8 cellular contexts compared by ENCODE assay signal in the genomic region with DNA sequence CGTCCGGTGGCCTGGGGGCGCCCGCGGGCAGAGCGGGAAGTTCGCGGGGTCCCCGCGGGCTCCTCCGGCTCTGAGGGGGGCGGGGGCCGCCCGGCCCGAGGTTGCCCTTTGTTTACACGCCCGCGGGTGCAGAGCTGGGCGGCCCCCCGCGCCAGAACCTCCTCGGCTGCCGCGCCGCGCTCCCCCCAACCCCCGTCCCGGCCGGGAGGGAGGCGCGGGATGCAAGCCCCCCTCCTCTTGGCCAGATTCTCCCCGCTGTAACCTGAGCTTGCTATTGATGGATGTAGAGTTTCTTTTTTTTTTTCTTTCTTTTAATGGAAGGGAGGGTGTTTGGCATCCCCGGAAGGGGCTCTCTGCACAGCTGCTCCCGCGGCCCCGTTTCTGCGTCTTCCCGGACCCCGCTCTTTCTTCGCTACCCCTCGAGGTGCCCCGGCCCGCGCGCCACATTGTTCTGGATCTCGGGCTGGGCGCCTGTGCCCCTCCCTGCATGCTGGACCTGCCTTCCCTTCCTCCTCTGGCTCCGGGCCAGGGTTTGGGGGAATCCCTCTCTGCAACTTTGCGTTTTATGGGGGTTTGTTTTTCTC. TPM values are rescaled to one million over a fixed set of nuclear protein-coding genes. Genes with fewer than 3 reads are reported as not detected.
A peak's percentile ranks its signal among the peaks of the same experiment; 100 is the strongest.
DNase-seq lines count a peak whose midpoint lies in the region; ATAC-seq and TF ChIP-seq lines count a peak whose summit lies in the region.

No MANE protein-coding gene starts in this region.

- no peaks in the 10 kb centered on the region for H3K9me3 ChIP-seq in Loucy (ENCODE audit: insufficient read depth, low read depth, low read length)
- no peaks in the 10 kb centered on the region for H3K9me3 ChIP-seq in vagina

- peak; percentile 6 for ATAC-seq in activated naive CD8-positive, alpha-beta T cell treated with anti-CD3 and anti-CD28 coated beads, Interleukin-2, amount 50 U/mL, for 24 hours

- H3F3A ChIP-seq in Loucy (ENCODE audit: low read depth), result peaks cover 2% of the 10 kb centered on the region; the same call in 1 of the 2 replicates

- no peak for TF ChIP-seq POLR2A in lower leg skin (IDR thresholded peaks at IDR 0.05)
- no peak for TF ChIP-seq POLR2A in vagina (IDR thresholded peaks at IDR 0.05)

- H2AFZ ChIP-seq in Loucy (ENCODE audit: low read length), result no peak overlapping the region

- H3K36me3 ChIP-seq in Loucy (ENCODE audit: insufficient read depth, low read length) (peaks cover 13% of the 10 kb centered on the region; the same call in 1 of the 2 replicates), vagina (no peaks in the 10 kb centered on the region)

- H3K9me3 Mint-ChIP-seq in T-helper 2 cell treated with Interferon-gamma antibody and Interleukin-4, amounts not matched to agents 5 μg/mL and 100 μg/mL, for 36 hours, result no peaks in the 10 kb centered on the region
- no peaks in the 10 kb centered on the region for H3K9me3 Mint-ChIP-seq in activated naive CD8-positive, alpha-beta T cell treated with anti-CD3 and anti-CD28 coated beads, Interleukin-2, amount 50 U/mL, for 24 hours

- peak overlapping the region; percentile 80 for H3K4me3 ChIP-seq in Loucy (ENCODE audit: low read length, poor library complexity, severe bottlenecking)
- peak overlapping the region; percentile 29 for H3K4me3 ChIP-seq in lower leg skin (ENCODE audit: low read depth, poor library complexity, severe bottlenecking)
- peak overlapping the region; percentile 54 to 62 for H3K4me3 ChIP-seq in vagina

- peak overlapping the region; percentile 49 for H3K27ac ChIP-seq in vagina

- H3K4me3 Mint-ChIP-seq in T-helper 2 cell treated with Interferon-gamma antibody and Interleukin-4, amounts not matched to agents 5 μg/mL and 100 μg/mL, for 36 hours, result peak overlapping the region; percentile 86
- H3K4me3 Mint-ChIP-seq in activated naive CD8-positive, alpha-beta T cell treated with anti-CD3 and anti-CD28 coated beads, Interleukin-2, amount 50 U/mL, for 24 hours, result peak overlapping the region; percentile 81

- peak overlapping the region; percentile 78 for H3K9ac ChIP-seq in Loucy (ENCODE audit: low read depth, low read length, poor library complexity, severe bottlenecking)

- 2 to 6% methylated on average over 37 to 42 of the region's 49 CpGs for WGBS in lower leg skin, 2 donors

- H3K4me2 ChIP-seq in Loucy (ENCODE audit: low read depth, low read length, poor library complexity, severe bottlenecking), result peak overlapping the region; percentile 95

- H3K4me1 Mint-ChIP-seq in T-helper 2 cell treated with Interferon-gamma antibody and Interleukin-4, amounts not matched to agents 5 μg/mL and 100 μg/mL, for 36 hours (ENCODE audit: low read depth), result peaks cover 27% of the 10 kb centered on the region
- H3K4me1 Mint-ChIP-seq in activated naive CD8-positive, alpha-beta T cell treated with anti-CD3 and anti-CD28 coated beads, Interleukin-2, amount 50 U/mL, for 24 hours, result peaks cover 35% of the 10 kb centered on the region

- H3K27ac Mint-ChIP-seq in T-helper 2 cell treated with Interferon-gamma antibody and Interleukin-4, amounts not matched to agents 5 μg/mL and 100 μg/mL, for 36 hours, result peak overlapping the region; percentile 79
- H3K27ac Mint-ChIP-seq in activated naive CD8-positive, alpha-beta T cell treated with anti-CD3 and anti-CD28 coated beads, Interleukin-2, amount 50 U/mL, for 24 hours, result peak overlapping the region; percentile 65

- H3K27me3 ChIP-seq in Loucy (ENCODE audit: insufficient read depth, low read length, poor library complexity, severe bottlenecking) (no peaks in the 10 kb centered on the region), vagina (no peaks in the 10 kb centered on the region)

- H3K36me3 Mint-ChIP-seq in T-helper 2 cell treated with Interferon-gamma antibody and Interleukin-4, amounts not matched to agents 5 μg/mL and 100 μg/mL, for 36 hours (ENCODE audit: low read depth), result no peaks in the 10 kb centered on the region
- no peaks in the 10 kb centered on the region for H3K36me3 Mint-ChIP-seq in activated naive CD8-positive, alpha-beta T cell treated with anti-CD3 and anti-CD28 coated beads, Interleukin-2, amount 50 U/mL, for 24 hours (ENCODE audit: low read depth)

- intact Hi-C loops in lower leg skin (cut with DNase I; ENCODE audit: low total_unique reads) (loop anchor here (5.0 kb wide), 1 partner anchor 444 kb away; a partner anchor contains a TSS), vagina (cut with DNase I) (no loop called here)

- peaks cover 66% of the 10 kb centered on the region for H3K79me2 ChIP-seq in Loucy (ENCODE audit: insufficient read depth, low read length)

- H4K20me1 ChIP-seq in Loucy (ENCODE audit: insufficient read depth, low read length, poor library complexity, severe bottlenecking), result peaks cover 49% of the 10 kb centered on the region

- TF ChIP-seq CTCF in Loucy (conservative IDR thresholded peaks at IDR 0.05; ENCODE audit: low read length), result no peak
- no peak for TF ChIP-seq CTCF in lower leg skin (IDR thresholded peaks at IDR 0.05)
- no peak for TF ChIP-seq CTCF in vagina (IDR thresholded peaks at IDR 0.05)

- no peak for DNase-seq in T-helper 2 cell treated with Interferon-gamma antibody and Interleukin-4, amounts not matched to agents 5 μg/mL and 100 μg/mL, for 36 hours (ENCODE audit: low spot score)
- DNase-seq in T-helper 2 cell (no peak), lower leg skin (ENCODE audit: low spot score in 2 of 2) (no peak), vagina (ENCODE audit: extremely low spot score in 2 of 2) (no peak), NCI-H187 treated with DMSO at 0.1 percent for 48 hours (lab: John Stamatoyannopoulos, UW) (no peak)
- peak; percentile 41 for DNase-seq in activated naive CD8-positive, alpha-beta T cell treated with anti-CD3 and anti-CD28 coated beads, Interleukin-2, amount 50 U/mL, for 24 hours
- no peak for DNase-seq in stimulated activated CD4-positive, alpha-beta T cell treated with anti-CD3 and anti-CD28 coated beads, Interleukin-4, amount 100 ng/mL, for 24 hours

- peaks cover 45% of the 10 kb centered on the region for H3K4me1 ChIP-seq in Loucy (ENCODE audit: insufficient read depth, low read length, poor library complexity, severe bottlenecking)
- H3K4me1 ChIP-seq in vagina, result peaks cover 24% of the 10 kb centered on the region

- H3K27me3 Mint-ChIP-seq in T-helper 2 cell treated with Interferon-gamma antibody and Interleukin-4, amounts not matched to agents 5 μg/mL and 100 μg/mL, for 36 hours (ENCODE audit: low read depth), result peaks cover 58% of the 10 kb centered on the region
- peaks cover 64% of the 10 kb centered on the region for H3K27me3 Mint-ChIP-seq in activated naive CD8-positive, alpha-beta T cell treated with anti-CD3 and anti-CD28 coated beads, Interleukin-2, amount 50 U/mL, for 24 hours

- no peaks in the 10 kb centered on the region for H3K9me2 ChIP-seq in Loucy (replicated peaks; ENCODE audit: low read depth, low read length)

RNA-seq across cellular contexts. Expression of a gene that starts 0.6 kb away (rescaled TPM):
- total RNA-seq in lower leg skin (1 to 10 TPM; 1.9 to 3.8 (median 3.1) TPM), vagina (5.6 TPM)

RNA-seq across cellular contexts. Expression of a gene that starts 18.3 kb away (rescaled TPM):
- total RNA-seq in lower leg skin, result 1 to 10 TPM; 1.9 to 4.7 (median 4.2) TPM
- total RNA-seq in vagina, result 0.98 TPM

RNA-seq across cellular contexts. Expression of a gene that starts 47.9 kb away (rescaled TPM):
- total RNA-seq in lower leg skin (not detected), vagina (not detected)

Comparison
In these comparisons a context has a peak if more than half of its experiments do, and no peak if none do; other contexts are left out.
1. H3K4me3 ChIP-seq: peak in every context shown above with its lines; median percentile 80 in Loucy; 58 in vagina; 29 in lower leg skin.